ENCODE assay signal across 8 cellular contexts in genomic region chr6:70666726-70667125, GRCh38. TPM values are rescaled to one million over a fixed set of nuclear protein-coding genes. Genes with fewer than 3 reads are reported as not detected.
A peak's percentile ranks its signal among the peaks of the same experiment; 100 is the strongest.
DNase-seq lines count a peak whose midpoint lies in the region; ATAC-seq, FAIRE-seq and TF ChIP-seq lines count a peak whose summit lies in the region.

No MANE protein-coding gene starts in this region.

- peak overlapping the region; percentile 95 for H3K27ac Mint-ChIP-seq in activated naive CD4-positive, alpha-beta T cell treated with anti-CD3 and anti-CD28 coated beads, Interleukin-2, amount 50 U/mL, for 24 hours
- H3K27ac Mint-ChIP-seq in activated T-helper 1 cell treated with anti-CD3 and anti-CD28 coated beads, Interleukin-12 subunit alpha, Interleukin-12 subunit beta, Interleukin-2, Interleukin-4 antibody, amounts not matched to agents 30 ng/mL and 10 ng/mL and 1 ng/mL, durations not matched to agents 14 hours and 24 hours and 36 hours: peak overlapping the region; percentile 92
- H3K27ac Mint-ChIP-seq in type B pancreatic cell: no peak overlapping the region

- H2BK15ac ChIP-seq in mesenchymal stem cell (ENCODE audit: low read depth, poor library complexity, severe bottlenecking): no peak overlapping the region

- H3K4me1 Mint-ChIP-seq in activated naive CD4-positive, alpha-beta T cell treated with anti-CD3 and anti-CD28 coated beads, Interleukin-2, amount 50 U/mL, for 24 hours: peaks cover 47% of the 10 kb centered on the region
- peaks cover 48% of the 10 kb centered on the region for H3K4me1 Mint-ChIP-seq in activated T-helper 1 cell treated with anti-CD3 and anti-CD28 coated beads, Interleukin-12 subunit alpha, Interleukin-12 subunit beta, Interleukin-2, Interleukin-4 antibody, amounts not matched to agents 30 ng/mL and 10 ng/mL and 1 ng/mL, durations not matched to agents 14 hours and 24 hours and 36 hours (ENCODE audit: low read depth)
- H3K4me1 Mint-ChIP-seq in type B pancreatic cell (ENCODE audit: unreplicated experiment): peaks cover 26% of the 10 kb centered on the region

- H3K14ac ChIP-seq in mesenchymal stem cell (ENCODE audit: low read length in 2 of 2): no peak overlapping the region

- no peak overlapping the region for H3K27ac ChIP-seq in mesenchymal stem cell (ENCODE audit: low read length, poor library complexity, severe bottlenecking)

- no peak overlapping the region for H2BK5ac ChIP-seq in mesenchymal stem cell (ENCODE audit: low read depth, low read length, poor library complexity, severe bottlenecking)

- no peak overlapping the region for H2BK12ac ChIP-seq in mesenchymal stem cell (ENCODE audit: low read length in 2 of 2)

- peak overlapping the region in 1 of 2 experiments; percentile 94 for H3K4me3 ChIP-seq in mesenchymal stem cell (ENCODE audit: insufficient read depth in 1 of 2, low read depth in 1 of 2, low read length in 2 of 2)

- no peak overlapping the region for H2AK5ac ChIP-seq in mesenchymal stem cell (ENCODE audit: low read length, severe bottlenecking)

- peaks cover 5% of the 10 kb centered on the region for H3K79me1 ChIP-seq in mesenchymal stem cell (replicated peaks; ENCODE audit: low read length, poor library complexity, severe bottlenecking)

- peak overlapping the region; percentile 91 for H4K8ac ChIP-seq in mesenchymal stem cell (ENCODE audit: low read length)

- intact Hi-C loops in activated T-helper 1 cell treated with anti-CD3 and anti-CD28 coated beads, Interleukin-12 subunit alpha, Interleukin-12 subunit beta, Interleukin-2, Interleukin-4 antibody, amounts not matched to agents 30 ng/mL and 10 ng/mL and 1 ng/mL, durations not matched to agents 14 hours and 24 hours and 36 hours (cut with micrococcal nuclease): loop anchor here (1.0 to 5.0 kb wide), 4 partner anchors 15 to 253 kb away; partner anchors contain the start of genes FAM135A and SDHAF4

- ATAC-seq in omental fat pad (ENCODE audit: low FRiP score) (no peak), HG02588 (IDR thresholded peaks at IDR 0.05; ENCODE audit: unreplicated experiment) (no peak)

- H3K36me3 ChIP-seq in mesenchymal stem cell (ENCODE audit: control insufficient read depth in 1 of 2, insufficient read depth in 2 of 2, low read depth in 1 of 2, low read length in 2 of 2): peaks cover 0 to 5% of the 10 kb centered on the region in 2 experiments

- H3K9me3 Mint-ChIP-seq in activated naive CD4-positive, alpha-beta T cell treated with anti-CD3 and anti-CD28 coated beads, Interleukin-2, amount 50 U/mL, for 24 hours: no peaks in the 10 kb centered on the region
- no peaks in the 10 kb centered on the region for H3K9me3 Mint-ChIP-seq in activated T-helper 1 cell treated with anti-CD3 and anti-CD28 coated beads, Interleukin-12 subunit alpha, Interleukin-12 subunit beta, Interleukin-2, Interleukin-4 antibody, amounts not matched to agents 30 ng/mL and 10 ng/mL and 1 ng/mL, durations not matched to agents 14 hours and 24 hours and 36 hours
- peaks cover 6% of the 10 kb centered on the region for H3K9me3 Mint-ChIP-seq in type B pancreatic cell

- WGBS in mesenchymal stem cell: 99% methylated on average over 6 of the region's 6 CpGs

- no peak for DNase-seq in activated naive CD4-positive, alpha-beta T cell treated with anti-CD3 and anti-CD28 coated beads, Interleukin-2, amount 50 U/mL, for 16 hours
- DNase-seq in activated T-helper 1 cell treated with anti-CD3 and anti-CD28 coated beads, Interleukin-12 subunit alpha, Interleukin-12 subunit beta, Interleukin-2, Interleukin-4 antibody, amounts not matched to agents 30 ng/mL and 10 ng/mL and 1 ng/mL, durations not matched to agents 14 hours and 24 hours and 36 hours (ENCODE audit: low spot score): no peak
- DNase-seq in mesenchymal stem cell: no peak
- no peak for DNase-seq in type B pancreatic cell (ENCODE audit: extremely low spot score, unreplicated experiment)
- no peak for DNase-seq in omental fat pad (ENCODE audit: low spot score)
- no peak for DNase-seq in D721Med (ENCODE audit: insufficient read length, low spot score)

- H4K91ac ChIP-seq in mesenchymal stem cell (ENCODE audit: low read length): no peak overlapping the region

- no peak overlapping the region for H3K23ac ChIP-seq in mesenchymal stem cell (ENCODE audit: low read length in 2 of 2)

- H2AFZ ChIP-seq in mesenchymal stem cell (ENCODE audit: low read depth, low read length): no peak overlapping the region

- peak overlapping the region; percentile 92 for H3K4me3 Mint-ChIP-seq in activated naive CD4-positive, alpha-beta T cell treated with anti-CD3 and anti-CD28 coated beads, Interleukin-2, amount 50 U/mL, for 24 hours
- peak overlapping the region; percentile 83 for H3K4me3 Mint-ChIP-seq in activated T-helper 1 cell treated with anti-CD3 and anti-CD28 coated beads, Interleukin-12 subunit alpha, Interleukin-12 subunit beta, Interleukin-2, Interleukin-4 antibody, amounts not matched to agents 30 ng/mL and 10 ng/mL and 1 ng/mL, durations not matched to agents 14 hours and 24 hours and 36 hours
- H3K4me3 Mint-ChIP-seq in type B pancreatic cell: peak overlapping the region; percentile 88

- H3K9me3 ChIP-seq in mesenchymal stem cell (ENCODE audit: control insufficient read depth, low read length): no peaks in the 10 kb centered on the region

- FAIRE-seq in D721Med (lab: Jason Lieb, UNC): no peak

- H3K36me3 Mint-ChIP-seq in activated naive CD4-positive, alpha-beta T cell treated with anti-CD3 and anti-CD28 coated beads, Interleukin-2, amount 50 U/mL, for 24 hours: peaks cover 1% of the 10 kb centered on the region
- H3K36me3 Mint-ChIP-seq in activated T-helper 1 cell treated with anti-CD3 and anti-CD28 coated beads, Interleukin-12 subunit alpha, Interleukin-12 subunit beta, Interleukin-2, Interleukin-4 antibody, amounts not matched to agents 30 ng/mL and 10 ng/mL and 1 ng/mL, durations not matched to agents 14 hours and 24 hours and 36 hours (ENCODE audit: low read depth): peaks cover 6% of the 10 kb centered on the region
- no peaks in the 10 kb centered on the region for H3K36me3 Mint-ChIP-seq in type B pancreatic cell

- peaks cover 6% of the 10 kb centered on the region in 2 experiments for H3K27me3 ChIP-seq in mesenchymal stem cell (ENCODE audit: control insufficient read depth in 1 of 2, insufficient read depth in 1 of 2, low read length in 2 of 2)

- H3K4me2 ChIP-seq in mesenchymal stem cell (ENCODE audit: low read length, poor library complexity, severe bottlenecking): no peak overlapping the region

- H2BK120ac ChIP-seq in mesenchymal stem cell (ENCODE audit: low read depth, low read length): peak overlapping the region; percentile 37

- TF ChIP-seq CTCF in type B pancreatic cell (conservative IDR thresholded peaks at IDR 0.05) (no peak), omental fat pad (IDR thresholded peaks at IDR 0.05) (no peak), D721Med (IDR thresholded peaks at IDR 0.05; ENCODE audit: insufficient read depth, missing control alignments) (no peak)

- H3K9ac ChIP-seq in mesenchymal stem cell (ENCODE audit: low read length): peak overlapping the region; percentile 93

- H3K18ac ChIP-seq in mesenchymal stem cell (ENCODE audit: low read depth in 1 of 2, low read length in 2 of 2): no peak overlapping the region

- H3K27me3 Mint-ChIP-seq in activated naive CD4-positive, alpha-beta T cell treated with anti-CD3 and anti-CD28 coated beads, Interleukin-2, amount 50 U/mL, for 24 hours: no peaks in the 10 kb centered on the region
- peaks cover 5% of the 10 kb centered on the region for H3K27me3 Mint-ChIP-seq in activated T-helper 1 cell treated with anti-CD3 and anti-CD28 coated beads, Interleukin-12 subunit alpha, Interleukin-12 subunit beta, Interleukin-2, Interleukin-4 antibody, amounts not matched to agents 30 ng/mL and 10 ng/mL and 1 ng/mL, durations not matched to agents 14 hours and 24 hours and 36 hours (ENCODE audit: insufficient read depth)
- H3K27me3 Mint-ChIP-seq in type B pancreatic cell: peaks cover 3% of the 10 kb centered on the region

- H3K4ac ChIP-seq in mesenchymal stem cell (ENCODE audit: low read depth in 1 of 2, low read length in 2 of 2): no peak overlapping the region

- H3K4me1 ChIP-seq in mesenchymal stem cell (ENCODE audit: control insufficient read depth, insufficient read depth, low read depth, low read length): peaks cover 3% of the 10 kb centered on the region

RNA-seq across cellular contexts. Expression of gene SMAP1, which starts 1.0 kb away (rescaled TPM):
- total RNA-seq in activated T-helper 1 cell treated with anti-CD3 and anti-CD28 coated beads, Interleukin-12 subunit alpha, Interleukin-12 subunit beta, Interleukin-2, Interleukin-4 antibody, amounts not matched to agents 30 ng/mL and 10 ng/mL and 1 ng/mL, durations not matched to agents 14 hours and 24 hours and 36 hours: 24.3 and 26.3 TPM in 2 replicates
- polyA plus RNA-seq in mesenchymal stem cell (2013, experiment 1 of 2): 29.4 TPM
- polyA plus RNA-seq in mesenchymal stem cell (2013, experiment 2 of 2): 30.5 TPM
- total RNA-seq in type B pancreatic cell (ENCODE audit: low replicate concordance) (22.8 and 24.2 TPM in 2 replicates), omental fat pad (10 to 100 TPM; 16.6 to 29.4 (median 22.0) TPM)
